Comparison of ENCODE assay signal across 8 cellular contexts in genomic region chr19:18281082-18282020, GRCh38. TPM values are rescaled to one million over a fixed set of nuclear protein-coding genes. Genes with fewer than 3 reads are reported as not detected.
DNase-seq lines count a peak whose midpoint lies in the region; ATAC-seq, FAIRE-seq and TF ChIP-seq lines count a peak whose summit lies in the region.

Gene JUND (minus strand): TSS chr19:18281622. CDS start chr19:18281484, 138 bp downstream.

- H3K4me1 ChIP-seq in pancreas (peaks cover 0 to 37% (median 17%) of the 10 kb centered on the region in 3 donors), thyroid gland (peaks cover 23 to 31% of the 10 kb centered on the region in 2 donors)

- H3K4me3 ChIP-seq in pancreas (peak within 1 kb of the TSS; percentile 69 to 97 (median 80)), thyroid gland (replicated peaks in 1 of 3) (peak within 1 kb of the TSS; percentile 99)

- TF ChIP-seq CTCF in GM12874 (IDR thresholded peaks at IDR 0.05; ENCODE audit: insufficient read depth, low read depth, low read length) (0 out of 2 replicates have a peak, but pooled peaks have one; percentile 8), pancreas (IDR thresholded peaks at IDR 0.05) (no peak), thyroid gland (IDR thresholded peaks at IDR 0.05) (no peak)

- peak; percentile 92 to 100 for TF ChIP-seq POLR2A in thyroid gland (IDR thresholded peaks at IDR 0.05)

- H3K27me3 ChIP-seq in pancreas (no peaks in the 10 kb centered on the region), thyroid gland (no peaks in the 10 kb centered on the region)

- H3K36me3 ChIP-seq in pancreas (peaks cover 2 to 18% (median 2%) of the 10 kb centered on the region in 3 donors), thyroid gland (peaks cover 11 to 12% of the 10 kb centered on the region in 2 donors)

- H3K27ac ChIP-seq in pancreas (peak within 1 kb of the TSS; percentile 97 to 100 (median 100)), thyroid gland (peak within 1 kb of the TSS; percentile 100)

- WGBS in pancreas, 2 donors, result 0% methylated on average over 70 to 138 of the region's 138 CpGs
- WGBS in thyroid gland, 2 donors, result 0% methylated on average over 4 to 26 of the region's 138 CpGs

- DNase-seq in NCI-H128 (lab: John Stamatoyannopoulos, UW; ENCODE audit: unreplicated experiment) (peak; percentile 94), SW 1271 (lab: John Stamatoyannopoulos, UW) (peak; percentile 84 to 93), Right ventricle myocardium inferior (ENCODE audit: missing footprints) (peak; percentile 100), pancreas (peak; percentile 97 to 99 (median 98)), thyroid gland (peak; percentile 99)
- DNase-seq in activated naive CD8-positive, alpha-beta T cell treated with anti-CD3 and anti-CD28 coated beads, Interleukin-2, amount 50 U/mL, for 16 hours (ENCODE audit: low read depth, low spot score), result peak; percentile 91

- FAIRE-seq in pancreas (lab: Jason Lieb, UNC), result no peak

- peak; percentile 63 for ATAC-seq in HG02678 (IDR thresholded peaks at IDR 0.05; ENCODE audit: unreplicated experiment)
- ATAC-seq in Right ventricle myocardium inferior, result peak; percentile 83
- ATAC-seq in pancreas, result peak; percentile 63 to 73 (median 70)

- H3K9me3 ChIP-seq in pancreas (no peaks in the 10 kb centered on the region), thyroid gland (no peaks in the 10 kb centered on the region)

- intact Hi-C loops in Right ventricle myocardium inferior (cut with DNase I) (loop anchor here (1.0 to 5.0 kb wide), 3 partner anchors 11 to 136 kb away; partner anchors contain the start of genes LSM4 and SSBP4), pancreas (cut with DNase I) (no loop called here), thyroid gland (cut with DNase I) (no loop called here)

RNA-seq across cellular contexts. Expression of gene JUND, which starts in this region (rescaled TPM):
- total RNA-seq in Right ventricle myocardium inferior (113 TPM), pancreas (100 to 1,000 TPM in 5 of 6 donors, 10 to 100 TPM in 1; 86.8 to 181 (median 137) TPM), thyroid gland (100 to 1,000 TPM; 193 to 394 (median 316) TPM)
- 100 to 1,000 TPM; 111 to 128 TPM for polyA plus RNA-seq in pancreas

Comparison
In these comparisons a context has a peak if more than half of its experiments do, and no peak if none do; other contexts are left out.
1. Peak in every context shown above with its lines: DNase-seq, ATAC-seq, H3K4me3 ChIP-seq and H3K27ac ChIP-seq.